ENCODE assay signal across 1 cellular context in genomic region chr3:196968233-196969000, GRCh38.
A peak's percentile ranks its signal among the peaks of the same experiment; 100 is the strongest.
TF ChIP-seq lines count a peak whose summit lies in the region.

Gene PIGZ, minus strand, starts transcription at chr3:196968833. Its CDS starts 16,802 bp downstream, at chr3:196952031.

TF ChIP-seq in HepG2, 621 proteins besides CTCF, POLR2A, EP300 and RAD21 (continued from another document and continues in another):
- TF ChIP-seq ZBTB40 (IDR thresholded peaks at IDR 0.05) (no peak), ZBTB40 (CRISPR knock-in tag; IDR thresholded peaks at IDR 0.05) (peak; percentile 46; the same call in 1 of the 2 replicates), ZNF550 (CRISPR knock-in tag; IDR thresholded peaks at IDR 0.05; ENCODE audit: borderline replicate concordance) (0 out of 2 replicates have a peak, but pooled peaks have one; percentile 58), SALL1 (CRISPR knock-in tag; IDR thresholded peaks at IDR 0.05) (peak; percentile 50; the same call in 1 of the 2 replicates), IRX3 (CRISPR knock-in tag; IDR thresholded peaks at IDR 0.05; ENCODE audit: borderline replicate concordance, low read depth) (no peak), ZNF672 (CRISPR knock-in tag; IDR thresholded peaks at IDR 0.05) (0 out of 2 replicates have a peak, but pooled peaks have one; percentile 21), MLX (CRISPR knock-in tag; IDR thresholded peaks at IDR 0.05) (no peak), AHDC1 (CRISPR knock-in tag; IDR thresholded peaks at IDR 0.05; ENCODE audit: borderline replicate concordance) (no peak), ZNF501 (CRISPR knock-in tag; IDR thresholded peaks at IDR 0.05) (peak; percentile 33; the same call in 1 of the 2 replicates), EZH2 (conservative IDR thresholded peaks at IDR 0.05; ENCODE audit: low read depth, low read length) (no peak), HMGXB4 (CRISPR knock-in tag; IDR thresholded peaks at IDR 0.05; ENCODE audit: borderline replicate concordance in 1 of 2, low read depth in 1 of 2) (peak; percentile 27 to 41; a peak in 2 of 4 replicates), KLF9 (CRISPR knock-in tag; IDR thresholded peaks at IDR 0.05; ENCODE audit: low read depth) (no peak), THAP8 (CRISPR knock-in tag; IDR thresholded peaks at IDR 0.05; ENCODE audit: borderline replicate concordance) (0 out of 2 replicates have a peak, but pooled peaks have one; percentile 89), ATF7-NPFF (CRISPR knock-in tag; IDR thresholded peaks at IDR 0.05; ENCODE audit: low read depth) (peak; percentile 73; the same call in 1 of the 2 replicates), BCL3 (CRISPR knock-in tag; IDR thresholded peaks at IDR 0.05) (0 out of 2 replicates have a peak, but pooled peaks have one; percentile 15), TOPORS (CRISPR knock-in tag; IDR thresholded peaks at IDR 0.05) (0 out of 2 replicates have a peak, but pooled peaks have one; percentile 48), ZNF543 (CRISPR knock-in tag; IDR thresholded peaks at IDR 0.05) (peak; percentile 48; the same call in 1 of the 2 replicates), ZNF737 (CRISPR knock-in tag; IDR thresholded peaks at IDR 0.05; ENCODE audit: borderline replicate concordance) (0 out of 2 replicates have a peak, but pooled peaks have one; percentile 65), RORA (CRISPR knock-in tag; IDR thresholded peaks at IDR 0.05) (0 out of 2 replicates have a peak, but pooled peaks have one; percentile 27), MAFG (CRISPR knock-in tag; IDR thresholded peaks at IDR 0.05) (peak; percentile 66; the same call in 1 of the 2 replicates), BORCS8-MEF2B (CRISPR knock-in tag; IDR thresholded peaks at IDR 0.05) (peak; percentile 52; the same call in 1 of the 2 replicates), DMAP1 (CRISPR knock-in tag; IDR thresholded peaks at IDR 0.05) (no peak), CAMTA2 (CRISPR knock-in tag; IDR thresholded peaks at IDR 0.05; ENCODE audit: borderline replicate concordance) (peak; percentile 26), PRMT3 (CRISPR knock-in tag; IDR thresholded peaks at IDR 0.05; ENCODE audit: borderline replicate concordance, low read depth) (0 out of 2 replicates have a peak, but pooled peaks have one; percentile 46), TBX2 (CRISPR knock-in tag; IDR thresholded peaks at IDR 0.05; ENCODE audit: borderline replicate concordance) (peak; percentile 40; the same call in 1 of the 2 replicates), ZNF605 (CRISPR knock-in tag; IDR thresholded peaks at IDR 0.05) (0 out of 2 replicates have a peak, but pooled peaks have one; percentile 39), KDM5B (CRISPR knock-in tag; IDR thresholded peaks at IDR 0.05; ENCODE audit: borderline replicate concordance) (no peak; the same call in 1 of the 2 replicates), ZNF547 (CRISPR knock-in tag; IDR thresholded peaks at IDR 0.05) (peak; percentile 69), GFI1 (CRISPR knock-in tag; IDR thresholded peaks at IDR 0.05; ENCODE audit: borderline replicate concordance) (no peak)
